Comparison of ENCODE assay signal across 8 cellular contexts in genomic region chrX:120468479-120468824, GRCh38. TPM values are rescaled to one million over a fixed set of nuclear protein-coding genes. Genes with fewer than 3 reads are reported as not detected.
DNase-seq lines count a peak whose midpoint lies in the region; ATAC-seq, FAIRE-seq and TF ChIP-seq lines count a peak whose summit lies in the region.

No MANE protein-coding gene starts in this region.

- FAIRE-seq in D721Med (lab: Jason Lieb, UNC), result no peak

- peak overlapping the region; percentile 86 for H2AFZ ChIP-seq in GM23248

- H3K27ac ChIP-seq in GM23248 (peak overlapping the region; percentile 99), right cardiac atrium (ENCODE audit: low read length) (peak overlapping the region; percentile 99), skin epidermis (peak overlapping the region; percentile 46 to 94 (median 88))

- POLR2A ChIA-PET in activated B cell treated with CpG ODN at 0.5 μM for 24 hours (lab: Charles Lee), result interaction anchor here (1.7 to 1.8 kb wide), 2 partner anchors 10 to 18 kb away, joined by 6 to 8 read pairs; no protein-coding TSS in a partner anchor

- no peaks in the 10 kb centered on the region for H3K27me3 Mint-ChIP-seq in activated B cell treated with CpG ODN at 0.5 μM for 24 hours

- TF ChIP-seq CTCF in activated B cell treated with CpG ODN at 0.5 μM for 24 hours (IDR thresholded peaks at IDR 0.05) (no peak), D721Med (IDR thresholded peaks at IDR 0.05; ENCODE audit: insufficient read depth, missing control alignments) (no peak)

- peaks cover 31% of the 10 kb centered on the region for H3K4me1 Mint-ChIP-seq in activated B cell treated with CpG ODN at 0.5 μM for 24 hours

- H3K79me2 ChIP-seq in GM23248 (ENCODE audit: insufficient read depth), result peaks cover 52% of the 10 kb centered on the region

- no peaks in the 10 kb centered on the region for H4K20me1 ChIP-seq in GM23248 (ENCODE audit: insufficient read depth)

- H3K4me2 ChIP-seq in GM23248 (ENCODE audit: unreplicated experiment), result peak overlapping the region; percentile 85

- WGBS in GM23248 (ENCODE audit: low coverage in 1 of 2, low lambda C conversion rate in 2 of 2, missing lambda C conversion rate in 2 of 2), 2 experiments, result 0% methylated on average over 2 of the region's 2 CpGs; no CpG with 5 or more reads in 1 of the 2 experiments
- 0% methylated on average over 2 of the region's 2 CpGs for WGBS in right cardiac atrium

- intact Hi-C loops in activated B cell treated with CpG ODN at 0.5 μM for 24 hours (cut with micrococcal nuclease) (loop anchor here (2.0 to 10.0 kb wide), 4 partner anchors 16 to 324 kb away; partner anchors contain the start of gene ZBTB33), right cardiac atrium (cut with DNase I) (no loop called here), posterior vena cava (cut with DNase I) (no loop called here)

- H3K4me3 ChIP-seq in GM23248 (peak overlapping the region; percentile 97), right cardiac atrium (ENCODE audit: low read length) (peak overlapping the region; percentile 82), skin epidermis (peak overlapping the region; percentile 51 to 73 (median 59))

- H3K9me3 ChIP-seq in GM23248 (ENCODE audit: low read depth) (no peaks in the 10 kb centered on the region), right cardiac atrium (ENCODE audit: control insufficient read depth, low read length) (no peaks in the 10 kb centered on the region)

- no peaks in the 10 kb centered on the region for H3F3A ChIP-seq in GM23248 (ENCODE audit: insufficient read depth)

- peak overlapping the region; percentile 86 for H3K27ac Mint-ChIP-seq in activated B cell treated with CpG ODN at 0.5 μM for 24 hours

- DNase-seq in GM23248 (peak; percentile 39), activated B cell treated with CpG ODN at 0.5 μM for 24 hours (no peak), right cardiac atrium (no peak), D721Med (ENCODE audit: insufficient read length, low spot score) (no peak), posterior vena cava (ENCODE audit: low spot score) (no peak)

- ATAC-seq in activated B cell treated with CpG ODN at 0.5 μM for 24 hours (ENCODE audit: low read depth) (no peak), right cardiac atrium (no peak), HG02981 (IDR thresholded peaks at IDR 0.05; ENCODE audit: unreplicated experiment) (no peak), HG03039 (IDR thresholded peaks at IDR 0.05; ENCODE audit: unreplicated experiment) (no peak)

- peaks cover 9% of the 10 kb centered on the region for H3K36me3 Mint-ChIP-seq in activated B cell treated with CpG ODN at 0.5 μM for 24 hours (ENCODE audit: low read depth)

- H3K9ac ChIP-seq in GM23248, result peak overlapping the region; percentile 100

- CTCF ChIA-PET in activated B cell treated with CpG ODN at 0.5 μM for 24 hours (lab: Charles Lee), result interaction anchor here (0.9 kb wide), 1 partner anchor 18 kb away, joined by 3 read pairs; no protein-coding TSS in a partner anchor

- H3K4me1 ChIP-seq in GM23248 (ENCODE audit: insufficient read depth), result peaks cover 7% of the 10 kb centered on the region; the same call in 1 of the 2 replicates
- peaks cover 3% of the 10 kb centered on the region for H3K4me1 ChIP-seq in right cardiac atrium (ENCODE audit: control insufficient read depth, insufficient read depth, low read length)

- no peaks in the 10 kb centered on the region for H3K9me2 ChIP-seq in GM23248 (ENCODE audit: insufficient read depth)

- in situ Hi-C loops in GM23248 (cut with MboI), result no loop called here

- H3K36me3 ChIP-seq in GM23248 (ENCODE audit: low read depth), result no peaks in the 10 kb centered on the region

- peak overlapping the region; percentile 94 for H3K4me3 Mint-ChIP-seq in activated B cell treated with CpG ODN at 0.5 μM for 24 hours

- no peaks in the 10 kb centered on the region for H3K27me3 ChIP-seq in GM23248 (replicated peaks; ENCODE audit: insufficient read depth)
- no peaks in the 10 kb centered on the region for H3K27me3 ChIP-seq in right cardiac atrium (ENCODE audit: control insufficient read depth, insufficient read depth)

- no peaks in the 10 kb centered on the region for H3K9me3 Mint-ChIP-seq in activated B cell treated with CpG ODN at 0.5 μM for 24 hours

RNA-seq across cellular contexts. Expression of gene LAMP2, which starts 0.6 kb away (rescaled TPM):
- 155 and 175 TPM in 2 replicates for total RNA-seq in GM23248 (2014; rRNA removed; shearing (Covaris generic))
- 275 TPM in 2 replicates for polyA plus RNA-seq in GM23248 (2016; fragmentation: Nextera tagmentation; extraction: Ambion mirVana)
- total RNA-seq in activated B cell treated with CpG ODN at 0.5 μM for 24 hours, result 29.7 and 32.6 TPM in 2 replicates
- total RNA-seq in right cardiac atrium, result 10 to 100 TPM; 72.6 to 80.0 (median 75.0) TPM
- polyA plus RNA-seq in right cardiac atrium, result 37.6 TPM
- 100 to 1,000 TPM in 1 of 2 donors, 10 to 100 TPM in 1; 92.5 to 102 TPM for total RNA-seq in posterior vena cava
